1 cellular context compared by ENCODE assay signal in the genomic region with DNA sequence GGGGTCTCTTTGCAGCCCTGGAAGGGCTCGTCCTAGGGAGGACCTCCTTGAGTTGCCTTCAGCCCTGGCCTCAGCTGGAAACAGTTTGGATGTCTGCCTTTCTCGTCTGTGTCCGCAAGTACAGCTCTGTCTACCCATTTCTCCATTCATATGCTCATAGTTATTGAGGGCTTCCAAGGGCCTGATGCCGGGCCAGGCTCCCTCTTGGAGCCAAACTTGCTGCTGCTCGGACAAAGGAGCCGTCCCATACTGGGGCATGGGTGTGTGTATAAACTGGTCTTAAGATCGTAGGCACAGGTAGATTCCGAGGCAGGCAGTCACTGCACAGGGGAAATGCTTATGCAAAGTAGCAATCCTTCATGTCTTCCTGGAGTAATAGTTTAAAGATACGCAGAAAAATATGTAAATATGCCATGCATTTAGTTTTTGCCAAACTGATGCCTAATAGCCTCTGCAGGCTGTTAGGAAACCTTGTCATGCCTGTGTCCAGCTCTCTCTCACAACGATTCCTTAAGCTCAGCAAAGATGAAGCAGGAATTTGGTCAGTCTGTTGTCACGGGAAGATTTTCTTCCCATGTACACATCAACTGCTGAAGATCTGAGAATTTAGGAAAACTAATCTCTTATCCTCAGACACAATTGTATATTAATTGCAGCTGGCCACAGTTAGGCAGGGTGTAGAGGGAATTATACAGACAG.
TF ChIP-seq lines count a peak whose summit lies in the region.

No MANE protein-coding gene starts in this region.

TF ChIP-seq in SK-N-SH, 30 proteins besides CTCF, POLR2A, EP300 and RAD21 (continued from another document):
- no peak for TF ChIP-seq RXRA (IDR thresholded peaks at IDR 0.05; ENCODE audit: borderline replicate concordance, low read depth)
- TF ChIP-seq RFX5 (IDR thresholded peaks at IDR 0.05; ENCODE audit: low read length): no peak
- TF ChIP-seq GATA2 (CRISPR knock-in tag; IDR thresholded peaks at IDR 0.05): no peak
- TF ChIP-seq, protein P1, sequence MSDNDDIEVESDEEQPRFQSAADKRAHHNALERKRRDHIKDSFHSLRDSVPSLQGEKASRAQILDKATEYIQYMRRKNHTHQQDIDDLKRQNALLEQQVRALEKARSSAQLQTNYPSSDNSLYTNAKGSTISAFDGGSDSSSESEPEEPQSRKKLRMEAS (IDR thresholded peaks at IDR 0.05; ENCODE audit: low read depth): no peak
- no peak for TF ChIP-seq EZH2phosphoT487 (IDR thresholded peaks at IDR 0.05; ENCODE audit: borderline replicate concordance, low read depth)
- TF ChIP-seq RCOR1 (IDR thresholded peaks at IDR 0.05; ENCODE audit: low read length): no peak
